ENCODE assay signal across 8 cellular contexts in the genomic region with DNA sequence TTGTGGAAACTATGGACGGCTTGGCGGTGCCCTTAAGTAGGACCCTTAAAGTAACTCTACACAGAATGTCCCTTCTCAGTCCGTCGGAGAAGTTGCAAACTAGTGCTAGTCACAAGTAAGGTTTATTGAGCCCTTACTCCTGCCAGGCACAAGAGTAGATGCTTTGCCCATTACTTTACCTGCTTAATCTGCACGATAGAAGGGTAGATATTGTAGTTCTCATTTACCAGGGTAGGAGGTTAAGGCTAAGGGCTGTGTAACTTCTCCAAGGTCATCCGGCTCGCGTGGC. TPM values are rescaled to one million over a fixed set of nuclear protein-coding genes. Genes with fewer than 3 reads are reported as not detected.
DNase-seq lines count a peak whose midpoint lies in the region; ATAC-seq and TF ChIP-seq lines count a peak whose summit lies in the region.

No MANE protein-coding gene starts in this region.

- H3K9me3 ChIP-seq in Karpas-422 (ENCODE audit: low read length) (no peaks in the 10 kb centered on the region), duodenal mucosa (ENCODE audit: control insufficient read depth in 1 of 2, low read length in 2 of 2) (no peaks in the 10 kb centered on the region)

- ATAC-seq in GM21515 (IDR thresholded peaks at IDR 0.05; ENCODE audit: unreplicated experiment) = no peak

- no peaks in the 10 kb centered on the region for H3K79me2 ChIP-seq in Karpas-422 (ENCODE audit: low read length)

- peak overlapping the region; percentile 84 for H3K4me3 Mint-ChIP-seq in nephron progenitor cell

- H3K4me3 ChIP-seq in GM08714 (ENCODE audit: low read length) (peak overlapping the region; percentile 70), Karpas-422 (ENCODE audit: low read length) (peak overlapping the region; percentile 71), duodenal mucosa (ENCODE audit: low read depth in 1 of 2, low read length in 2 of 2) (peak overlapping the region; percentile 68 to 85)

- H3K4me1 ChIP-seq in Karpas-422 (ENCODE audit: low read length) (peaks cover 14% of the 10 kb centered on the region), duodenal mucosa (ENCODE audit: control insufficient read depth in 1 of 2, insufficient read depth in 2 of 2, low read length in 2 of 2) (peaks cover 11 to 16% of the 10 kb centered on the region in 2 donors)

- no peaks in the 10 kb centered on the region for H4K20me1 ChIP-seq in Karpas-422 (ENCODE audit: insufficient read depth, low read depth, low read length)

- H3K36me3 ChIP-seq in Karpas-422 (ENCODE audit: insufficient read depth, low read length) (no peaks in the 10 kb centered on the region), duodenal mucosa (ENCODE audit: control insufficient read depth in 1 of 2, insufficient read depth in 2 of 2, low read length in 2 of 2) (no peaks in the 10 kb centered on the region)

- H2AFZ ChIP-seq in Karpas-422 (ENCODE audit: low read length) = peak overlapping the region; percentile 87

- peak overlapping the region; percentile 84 for H3K4me2 ChIP-seq in Karpas-422 (ENCODE audit: low read depth, low read length, poor library complexity, severe bottlenecking)

- H3K27me3 Mint-ChIP-seq in nephron progenitor cell (ENCODE audit: low read depth, poor library complexity) = peaks cover 68% of the 10 kb centered on the region

- no peak overlapping the region for H3K27ac ChIP-seq in Karpas-422 (ENCODE audit: low read length)
- H3K27ac ChIP-seq in duodenal mucosa (ENCODE audit: low read depth, low read length) = no peak overlapping the region

- H3K9ac ChIP-seq in Karpas-422 (ENCODE audit: low read length) (peak overlapping the region; percentile 67), duodenal mucosa (ENCODE audit: low read depth in 1 of 2, low read length in 2 of 2) (peak overlapping the region; percentile 44 to 72)

- DNase-seq in Karpas-422 (no peak), nephron progenitor cell (no peak), NCI-H2227 (lab: John Stamatoyannopoulos, UW; ENCODE audit: unreplicated experiment) (no peak), DMS114 treated with DMSO at 0.1 percent for 48 hours (lab: John Stamatoyannopoulos, UW; ENCODE audit: unreplicated experiment) (no peak)
- DNase-seq in stimulated activated CD4-positive, alpha-beta T cell treated with anti-CD3 and anti-CD28 coated beads, Interleukin-4, amount 100 ng/mL, for 4 hours = no peak

- H3K27me3 ChIP-seq in Karpas-422 (ENCODE audit: low read length) (no peaks in the 10 kb centered on the region), duodenal mucosa (ENCODE audit: control insufficient read depth in 1 of 2, insufficient read depth in 2 of 2, low read length in 2 of 2) (peaks cover 10 to 30% of the 10 kb centered on the region in 2 donors)

- H3K9me2 ChIP-seq in Karpas-422 (replicated peaks; ENCODE audit: insufficient read depth, low read length) = no peaks in the 10 kb centered on the region

- no peak for TF ChIP-seq CTCF in nephron progenitor cell (IDR thresholded peaks at IDR 0.05)

- H3K36me3 Mint-ChIP-seq in nephron progenitor cell (ENCODE audit: low read depth) = no peaks in the 10 kb centered on the region

- peaks cover 22% of the 10 kb centered on the region for H3K4me1 Mint-ChIP-seq in nephron progenitor cell

- H3K27ac Mint-ChIP-seq in nephron progenitor cell = no peak overlapping the region

- H3K9me3 Mint-ChIP-seq in nephron progenitor cell = no peaks in the 10 kb centered on the region

RNA-seq across cellular contexts. Expression of a gene that starts 0.5 kb away (rescaled TPM):
- total RNA-seq in Karpas-422 (2014; rRNA removed; shearing (Covaris generic); ENCODE audit: low replicate concordance) = 0.07 and 0.75 TPM in 2 replicates

RNA-seq across cellular contexts. Expression of a gene that starts 47.4 kb away (rescaled TPM):
- 66.7 and 153 TPM in 2 replicates for total RNA-seq in Karpas-422 (2014; rRNA removed; shearing (Covaris generic); ENCODE audit: low replicate concordance)
